ENCODE assay signal across 9 cellular contexts in the genomic region with DNA sequence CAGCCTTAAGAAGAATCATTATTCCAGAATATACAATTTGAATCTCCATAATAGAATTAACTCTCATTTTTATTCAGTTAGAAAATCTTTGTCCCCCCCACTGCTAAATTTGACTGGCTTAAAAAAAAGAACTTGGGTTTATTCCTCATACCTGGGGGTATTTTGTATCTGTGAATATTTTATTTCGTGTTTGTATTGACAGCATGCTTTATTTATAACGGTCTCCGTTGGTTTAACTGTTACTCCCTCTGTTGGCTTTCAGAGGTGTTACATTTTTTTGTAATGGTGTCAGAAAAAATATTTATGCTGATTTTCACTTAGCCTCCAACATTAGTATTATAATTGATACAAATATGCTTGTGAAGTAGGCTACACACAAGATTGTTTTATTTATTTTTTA.
DNase-seq lines count a peak whose midpoint lies in the region; FAIRE-seq and TF ChIP-seq lines count a peak whose summit lies in the region.
"Had no signal": no experiment of that assay in that cellular context is flagged by ENCODE, and none has a peak within 500 bp of the region (broad histone marks: within the 10 kb centered on the region; RNA-seq: fewer than 3 reads in every experiment).

No MANE protein-coding gene starts in this region.

- no peak overlapping the region for H3K4me3 ChIP-seq in liver (ENCODE audit: low read depth in 1 of 3, low read length in 3 of 3)

- peak; percentile 48 for TF ChIP-seq CTCF in liver (IDR thresholded peaks at IDR 0.05; ENCODE audit: low read depth, low read length, missing input control)

- H3K36me3 ChIP-seq in liver (ENCODE audit: control insufficient read depth in 4 of 4, insufficient read depth in 3 of 4, low read depth in 1 of 4, low read length in 3 of 4): peaks cover 0 to 6% (median 0%) of the 10 kb centered on the region in 4 donors

- FAIRE-seq in H54 (lab: Jason Lieb, UNC): no peak

- H3K9me3 ChIP-seq in liver (ENCODE audit: control insufficient read depth in 4 of 4, low read length in 3 of 4): no peaks in the 10 kb centered on the region

- 19% methylated on average over 3 of the region's 3 CpGs for WGBS in liver

- no peak for TF ChIP-seq POLR2A in H54 (IDR thresholded peaks at IDR 0.05; ENCODE audit: low read depth, low read length)

- TF ChIP-seq RAD21 in liver (IDR thresholded peaks at IDR 0.05): peak; percentile 65 to 72

- no peak overlapping the region for H3K9ac ChIP-seq in liver (ENCODE audit: low read depth in 1 of 2, low read length in 2 of 2)

- peaks cover 2% of the 10 kb centered on the region for H3K9me3 Mint-ChIP-seq in activated naive CD8-positive, alpha-beta T cell treated with anti-CD3 and anti-CD28 coated beads for 36 hours

- peaks cover 0 to 5% (median 2%) of the 10 kb centered on the region in 4 donors for H3K4me1 ChIP-seq in liver (ENCODE audit: control insufficient read depth in 4 of 4, insufficient read depth in 4 of 4, low read length in 3 of 4)

- no peak overlapping the region for H3K4me3 Mint-ChIP-seq in activated naive CD8-positive, alpha-beta T cell treated with anti-CD3 and anti-CD28 coated beads for 36 hours

- H3K27ac Mint-ChIP-seq in activated naive CD8-positive, alpha-beta T cell treated with anti-CD3 and anti-CD28 coated beads for 36 hours: peak overlapping the region; percentile 66

- H3K36me3 Mint-ChIP-seq in activated naive CD8-positive, alpha-beta T cell treated with anti-CD3 and anti-CD28 coated beads for 36 hours: peaks cover 50% of the 10 kb centered on the region

- DNase-seq in CD1c-positive myeloid dendritic cell (ENCODE audit: extremely low spot score) (peak; percentile 38), HCEC 1CT (peak; percentile 10), H54 (ENCODE audit: insufficient read length, low spot score) (no peak), activated gamma-delta T cell treated with Interleukin-2 at 50 U/mL for 16 hours (no peak), NCI-H345 (lab: John Stamatoyannopoulos, UW) (no peak)
- DNase-seq in activated naive CD8-positive, alpha-beta T cell treated with anti-CD3 and anti-CD28 coated beads for 36 hours: no peak
- no peak for DNase-seq in effector CD4-positive, alpha-beta T cell
- DNase-seq: islet precursor cell had no signal

- H3K27me3 Mint-ChIP-seq in activated naive CD8-positive, alpha-beta T cell treated with anti-CD3 and anti-CD28 coated beads for 36 hours: no peaks in the 10 kb centered on the region

- no peak overlapping the region for H3K27ac ChIP-seq in liver (ENCODE audit: low read depth in 1 of 2, low read length in 2 of 2)

- H3K27me3 ChIP-seq in liver (ENCODE audit: control insufficient read depth in 4 of 4, insufficient read depth in 4 of 4, low read length in 3 of 4): no peaks in the 10 kb centered on the region

- peaks cover 86% of the 10 kb centered on the region for H3K4me1 Mint-ChIP-seq in activated naive CD8-positive, alpha-beta T cell treated with anti-CD3 and anti-CD28 coated beads for 36 hours

TF ChIP-seq in liver, 16 proteins besides CTCF, POLR2A, EP300 and RAD21:
- TF ChIP-seq, protein P1, sequence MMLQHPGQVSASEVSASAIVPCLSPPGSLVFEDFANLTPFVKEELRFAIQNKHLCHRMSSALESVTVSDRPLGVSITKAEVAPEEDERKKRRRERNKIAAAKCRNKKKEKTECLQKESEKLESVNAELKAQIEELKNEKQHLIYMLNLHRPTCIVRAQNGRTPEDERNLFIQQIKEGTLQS (IDR thresholded peaks at IDR 0.05): no peak
- TF ChIP-seq RXRA (IDR thresholded peaks at IDR 0.05) (no peak), YY1 (IDR thresholded peaks at IDR 0.05) (no peak), FOXA2 (IDR thresholded peaks at IDR 0.05) (no peak), GABPA (IDR thresholded peaks at IDR 0.05 in 1 of 2, conservative IDR thresholded peaks at IDR 0.05 in 1 of 2) (no peak), HNF4G (IDR thresholded peaks at IDR 0.05) (no peak), NR2F2 (IDR thresholded peaks at IDR 0.05) (no peak), FOXA1 (IDR thresholded peaks at IDR 0.05) (no peak), HNF4A (conservative IDR thresholded peaks at IDR 0.05) (no peak), SP1 (IDR thresholded peaks at IDR 0.05) (no peak)
TF ChIP-seq in liver: peak in this region for 0.

Comparison
In these comparisons a context has a peak if more than half of its experiments do, and no peak if none do; other contexts are left out.
1. DNase-seq: peak in CD1c-positive myeloid dendritic cell (single experiment) and HCEC 1CT (single experiment); none in activated naive CD8-positive, alpha-beta T cell treated with anti-CD3 and anti-CD28 coated beads for 36 hours (single experiment), effector CD4-positive, alpha-beta T cell (single experiment), H54 (single experiment), activated gamma-delta T cell treated with Interleukin-2 at 50 U/mL for 16 hours (single experiment) and NCI-H345 (single experiment).